35 cellular contexts compared by ENCODE assay signal in the genomic region with DNA sequence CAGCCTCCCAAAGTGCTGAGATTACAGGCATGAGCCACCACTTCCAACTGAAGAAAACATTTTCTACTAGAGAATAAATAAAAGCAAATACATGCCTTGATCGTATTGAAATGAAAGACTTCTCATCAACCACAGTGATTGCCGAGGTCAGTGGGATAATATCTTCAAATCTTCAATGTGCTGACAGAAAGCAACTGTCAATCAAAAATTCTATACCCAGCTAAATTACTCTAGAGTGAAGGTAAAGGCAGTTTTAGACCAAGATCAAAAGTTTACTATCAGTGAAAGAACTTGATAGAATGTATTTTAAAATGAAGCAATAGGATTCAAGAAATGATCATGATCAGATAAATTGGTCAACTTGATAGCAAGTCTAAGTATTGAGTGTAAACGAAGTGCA.
"Had no signal": no experiment of that assay in that cellular context is flagged by ENCODE, and none has a peak within 500 bp of the region (broad histone marks: within the 10 kb centered on the region; RNA-seq: fewer than 3 reads in every experiment).

No MANE protein-coding gene starts in this region.

- H3K4me3 ChIP-seq: MG63 had no signal

- H3K36me3 ChIP-seq: MG63 had no signal

- DNase-seq: Karpas-422, Kasumi-1, MG63, MM.1S, MV-4-11, NCI-H1048, NCI-H1092, NCI-H1092 treated with DMSO at 0.1 percent for 48 hours, NCI-H1105, NCI-H1105 treated with DMSO at 0.1 percent for 48 hours, NCI-H1417, NCI-H1417 treated with DMSO at 0.1 percent for 48 hours, NCI-H1436, NCI-H1436 treated with DMSO at 0.1 percent for 48 hours, NCI-H146, NCI-H1694, NCI-H1694 treated with DMSO at 0.1 percent for 48 hours, NCI-H187, NCI-H187 treated with DMSO at 0.1 percent for 48 hours, NCI-H1930, NCI-H2029, NCI-H2029 treated with DMSO at 0.1 percent for 48 hours, NCI-H2081, NCI-H2081 treated with DMSO at 0.1 percent for 48 hours, NCI-H2107, NCI-H2171, NCI-H2171 treated with DMSO at 0.1 percent for 48 hours, NCI-H2227 treated with DMSO at 0.1 percent for 48 hours, NCI-H226, NCI-H345, NCI-H446, NCI-H446 treated with DMSO at 0.1 percent for 48 hours, NCI-H510A, NCI-H510A treated with DMSO at 0.1 percent for 48 hours, NCI-H524 had no signal
